17 cellular contexts compared by ENCODE assay signal in the genomic region with DNA sequence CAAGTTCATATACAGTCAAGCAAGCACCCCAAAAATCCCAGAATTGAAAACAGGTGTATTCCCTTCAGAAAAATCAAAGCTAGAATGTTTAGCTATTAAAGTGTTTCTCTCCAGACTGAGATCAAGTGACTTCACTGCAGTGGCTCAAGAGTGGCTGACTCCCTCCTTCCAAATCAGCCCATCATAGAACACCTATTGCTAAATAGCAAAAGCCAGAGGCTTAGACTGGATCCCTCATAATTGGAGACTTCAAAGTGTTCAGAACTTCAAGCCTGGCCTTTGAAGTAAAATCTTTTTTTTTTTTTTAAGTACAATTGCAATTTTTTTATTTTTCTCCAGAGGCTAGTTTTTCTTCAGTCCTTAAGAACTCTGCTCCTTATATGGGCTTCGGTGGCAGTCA. TPM values are rescaled to one million over a fixed set of nuclear protein-coding genes. Genes with fewer than 3 reads are reported as not detected.
A peak's percentile ranks its signal among the peaks of the same experiment; 100 is the strongest.
DNase-seq lines count a peak whose midpoint lies in the region; ATAC-seq and TF ChIP-seq lines count a peak whose summit lies in the region.
"Had no signal": no experiment of that assay in that cellular context is flagged by ENCODE, and none has a peak within 500 bp of the region (broad histone marks: within the 10 kb centered on the region; RNA-seq: fewer than 3 reads in every experiment).

No MANE protein-coding gene starts in this region.

- H3K4me3 Mint-ChIP-seq in activated CD8-positive, alpha-beta T cell treated with anti-CD3 and anti-CD28 coated beads, Interleukin-2, amount 10 ng/mL, durations not matched to agents 7 days and 5 days, result no peak overlapping the region
- H3K4me3 Mint-ChIP-seq in mesothelial cell of epicardium, result peak overlapping the region; percentile 48

- H3K9me3 Mint-ChIP-seq in activated CD8-positive, alpha-beta T cell treated with anti-CD3 and anti-CD28 coated beads, Interleukin-2, amount 10 ng/mL, durations not matched to agents 7 days and 5 days (ENCODE audit: insufficient read depth), result no peaks in the 10 kb centered on the region
- no peaks in the 10 kb centered on the region for H3K9me3 Mint-ChIP-seq in mesothelial cell of epicardium

- peak overlapping the region; percentile 28 for H3K27ac Mint-ChIP-seq in activated CD8-positive, alpha-beta T cell treated with anti-CD3 and anti-CD28 coated beads, Interleukin-2, amount 10 ng/mL, durations not matched to agents 7 days and 5 days
- H3K27ac Mint-ChIP-seq in mesothelial cell of epicardium, result peak overlapping the region; percentile 93

- CTCF ChIA-PET in AG04449 (lab: Yijun Ruan, JAX), result interaction anchor here (3.1 kb wide), 1 partner anchor 98 kb away, joined by 16 read pairs; no protein-coding TSS in a partner anchor
- CTCF ChIA-PET in activated CD8-positive, alpha-beta T cell treated with anti-CD3 and anti-CD28 coated beads, Interleukin-2, amount 10 ng/mL, durations not matched to agents 7 days and 5 days (lab: Charles Lee), result interaction anchor here (1.1 kb wide), 1 partner anchor 97 kb away, joined by 3 read pairs; no protein-coding TSS in a partner anchor

- TF ChIP-seq CTCF in AG04449 (IDR thresholded peaks at IDR 0.05; ENCODE audit: insufficient read depth, low read length, missing control alignments) (no peak), mesothelial cell of epicardium (IDR thresholded peaks at IDR 0.05; ENCODE audit: unreplicated experiment) (no peak), GM20000 (IDR thresholded peaks at IDR 0.05; ENCODE audit: extremely low read depth, missing control alignments) (no peak)

- H3K36me3 Mint-ChIP-seq in activated CD8-positive, alpha-beta T cell treated with anti-CD3 and anti-CD28 coated beads, Interleukin-2, amount 10 ng/mL, durations not matched to agents 7 days and 5 days (ENCODE audit: low read depth), result peaks cover 10% of the 10 kb centered on the region
- peaks cover 8% of the 10 kb centered on the region for H3K36me3 Mint-ChIP-seq in mesothelial cell of epicardium

- POLR2A ChIA-PET in AG04449 (lab: Yijun Ruan, JAX), result no interaction called here
- POLR2A ChIA-PET in activated CD8-positive, alpha-beta T cell treated with anti-CD3 and anti-CD28 coated beads, Interleukin-2, amount 10 ng/mL, durations not matched to agents 7 days and 5 days (lab: Charles Lee), result no interaction called here

- H3K27me3 Mint-ChIP-seq in activated CD8-positive, alpha-beta T cell treated with anti-CD3 and anti-CD28 coated beads, Interleukin-2, amount 10 ng/mL, durations not matched to agents 7 days and 5 days (ENCODE audit: low read depth), result no peaks in the 10 kb centered on the region
- no peaks in the 10 kb centered on the region for H3K27me3 Mint-ChIP-seq in mesothelial cell of epicardium (ENCODE audit: low read depth)

- DNase-seq in AG04449 (ENCODE audit: low read depth, low spot score) (no peak), EL (peak; percentile 18), mesothelial cell of epicardium (ENCODE audit: low spot score in 2 of 2, unreplicated experiment in 2 of 2) (no peak), medulla oblongata (ENCODE audit: extremely low spot score) (no peak), GM20000 (ENCODE audit: low spot score) (no peak)
- DNase-seq in activated CD8-positive, alpha-beta T cell treated with anti-CD3 and anti-CD28 coated beads, Interleukin-2, amount 10 ng/mL, durations not matched to agents 7 days and 5 days, result no peak
- DNase-seq: activated gamma-delta T cell; NCI-H1417 treated with DMSO at 0.1 percent for 48 hours; NCI-H2227 treated with DMSO at 0.1 percent for 48 hours; ovary; SHP77 treated with DMSO at 0.1 percent for 48 hours; stimulated activated naive CD4-positive, alpha-beta T cell; uterus had no signal

- peak overlapping the region; percentile 32 for H3K4me3 ChIP-seq in AG04449 (ENCODE audit: low read depth, low read length)
- H3K4me3 ChIP-seq: BLaER1 treated with 17β-estradiol and CSF1 and Interleukin-3, amounts not matched to agents 10 nM and 100 nM; K562; ovary; uterus had no signal

- H3K4me1 Mint-ChIP-seq in activated CD8-positive, alpha-beta T cell treated with anti-CD3 and anti-CD28 coated beads, Interleukin-2, amount 10 ng/mL, durations not matched to agents 7 days and 5 days (ENCODE audit: low read depth), result peaks cover 36% of the 10 kb centered on the region
- peaks cover 41% of the 10 kb centered on the region for H3K4me1 Mint-ChIP-seq in mesothelial cell of epicardium

- no peak for ATAC-seq in activated CD8-positive, alpha-beta T cell treated with anti-CD3 and anti-CD28 coated beads, Interleukin-2, amount 10 ng/mL, durations not matched to agents 7 days and 5 days
- ATAC-seq in GM18907 (IDR thresholded peaks at IDR 0.05; ENCODE audit: unreplicated experiment), result no peak
- no peak for ATAC-seq in GM21423 (IDR thresholded peaks at IDR 0.05; ENCODE audit: unreplicated experiment)
- ATAC-seq: K562 had no signal

RNA-seq across cellular contexts. Expression of a gene that starts 50.0 kb away (rescaled TPM):
- total RNA-seq in activated CD8-positive, alpha-beta T cell treated with anti-CD3 and anti-CD28 coated beads, Interleukin-2, amount 10 ng/mL, durations not matched to agents 7 days and 5 days, result 10 to 100 TPM; 38.7 to 40.6 TPM
- total RNA-seq in mesothelial cell of epicardium, result 70.4 to 77.1 TPM (median 75.3 TPM) in 3 replicates
